Comparison of ENCODE assay signal across 8 cellular contexts in the genomic region with DNA sequence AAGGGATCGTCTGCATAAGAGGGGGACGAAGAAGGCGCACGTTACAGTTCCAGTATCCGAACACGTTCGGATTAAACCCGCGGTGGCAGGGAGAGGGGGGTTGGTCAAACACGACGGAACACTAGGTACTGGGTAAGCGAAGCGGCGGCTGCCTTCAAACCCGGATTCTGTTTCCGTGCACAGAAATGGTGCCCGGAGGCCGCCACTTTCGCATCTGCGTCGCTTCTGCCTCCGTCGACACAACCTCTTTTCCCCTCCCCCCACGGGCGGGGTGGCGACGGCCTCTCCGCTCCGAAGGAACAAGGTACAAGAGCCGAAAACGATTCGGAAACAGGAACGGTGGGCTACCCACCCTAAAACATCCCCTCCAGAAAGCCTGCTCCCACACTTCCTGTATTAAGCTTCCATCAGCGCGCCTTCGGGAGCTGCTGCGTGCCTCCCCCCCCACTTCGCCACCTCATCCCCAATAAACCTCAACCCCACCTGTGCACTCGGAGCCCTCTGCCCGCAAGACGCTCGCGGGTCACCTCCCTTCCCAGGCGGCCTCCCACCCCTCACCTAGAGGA. TPM values are rescaled to one million over a fixed set of nuclear protein-coding genes. Genes with fewer than 3 reads are reported as not detected.
DNase-seq lines count a peak whose midpoint lies in the region; ATAC-seq and TF ChIP-seq lines count a peak whose summit lies in the region.

No MANE protein-coding gene starts in this region.

- no peaks in the 10 kb centered on the region for H3K9me3 Mint-ChIP-seq in activated CD4-positive, alpha-beta T cell treated with anti-CD3 and anti-CD28 coated beads for 36 hours (ENCODE audit: low read depth)

- CTCF ChIA-PET in activated CD4-positive, alpha-beta T cell treated with anti-CD3 and anti-CD28 coated beads for 36 hours (lab: Charles Lee) = interaction anchor here (1.8 to 5.5 kb wide), 2 partner anchors 51 kb away, joined by 9 to 27 read pairs; partner anchors contain the start of gene USO1

- peaks cover 20% of the 10 kb centered on the region for H3K36me3 Mint-ChIP-seq in activated CD4-positive, alpha-beta T cell treated with anti-CD3 and anti-CD28 coated beads for 36 hours (ENCODE audit: low read depth)

- intact Hi-C loops in activated CD4-positive, alpha-beta T cell treated with anti-CD3 and anti-CD28 coated beads for 36 hours (cut with DNase I, micrococcal nuclease) = loop anchor here (1.0 to 10.0 kb wide), 12 partner anchors 10 to 1482 kb away; partner anchors contain the start of genes CDKL2 (in 2 of the 2), NUP54 (in 2 of the 2), RCHY1 (in 2 of the 2) and THAP6 (in 2 of the 2)
- intact Hi-C loops in left lung (cut with DNase I) = loop anchor here in 1 of 2 donors (10.0 kb wide), 1 partner anchor 52 kb away; the partner anchor contains the start of gene USO1

- H3K4me1 Mint-ChIP-seq in activated CD4-positive, alpha-beta T cell treated with anti-CD3 and anti-CD28 coated beads for 36 hours = peaks cover 46% of the 10 kb centered on the region

- H3K9me3 ChIP-seq in left lung = no peaks in the 10 kb centered on the region

- peak overlapping the region; percentile 98 for H3K4me3 Mint-ChIP-seq in activated CD4-positive, alpha-beta T cell treated with anti-CD3 and anti-CD28 coated beads for 36 hours

- TF ChIP-seq CTCF in choroid plexus epithelial cell (conservative IDR thresholded peaks at IDR 0.05; ENCODE audit: low read depth, low read length) (no peak), left lung (IDR thresholded peaks at IDR 0.05) (no peak)

- no peaks in the 10 kb centered on the region for H3K36me3 ChIP-seq in left lung

- H3K27me3 Mint-ChIP-seq in activated CD4-positive, alpha-beta T cell treated with anti-CD3 and anti-CD28 coated beads for 36 hours = no peaks in the 10 kb centered on the region

- H3K27ac ChIP-seq in left lung = peak overlapping the region; percentile 97 to 98

- peak; percentile 68 for DNase-seq in NCI-H2227 (lab: John Stamatoyannopoulos, UW; ENCODE audit: unreplicated experiment)
- DNase-seq in NCI-H2227 treated with DMSO at 0.1 percent for 48 hours (lab: John Stamatoyannopoulos, UW) = no peak
- peak; percentile 56 for DNase-seq in NCI-H2029 (lab: John Stamatoyannopoulos, UW)
- peak; percentile 90 for DNase-seq in activated CD4-positive, alpha-beta T cell treated with anti-CD3 and anti-CD28 coated beads for 36 hours
- DNase-seq in choroid plexus epithelial cell (ENCODE audit: low read depth) = peak; percentile 47
- peak; percentile 80 to 91 for DNase-seq in left lung
- DNase-seq in stimulated activated CD4-positive, alpha-beta T cell treated with anti-CD3 and anti-CD28 coated beads, Interleukin-2, amount 100 ng/mL, for 48 hours = peak; percentile 71 to 73

- H3K4me1 ChIP-seq in left lung = peaks cover 11 to 47% of the 10 kb centered on the region in 2 donors

- peak overlapping the region; percentile 94 for H3K4me3 ChIP-seq in choroid plexus epithelial cell (ENCODE audit: low read depth, low read length)
- peak overlapping the region; percentile 92 to 99 for H3K4me3 ChIP-seq in left lung

- POLR2A ChIA-PET in activated CD4-positive, alpha-beta T cell treated with anti-CD3 and anti-CD28 coated beads for 36 hours (lab: Charles Lee) = interaction anchor here (0.6 to 1.8 kb wide), 2 partner anchors 52 to 53 kb away, joined by 3 to 4 read pairs; partner anchors contain the start of gene USO1

- ATAC-seq in HG02840 (IDR thresholded peaks at IDR 0.05; ENCODE audit: low FRiP score, unreplicated experiment) (peak; percentile 25), left lung (peak; percentile 50)
- ATAC-seq in activated CD4-positive, alpha-beta T cell treated with anti-CD3 and anti-CD28 coated beads for 36 hours = peak; percentile 21

- no peaks in the 10 kb centered on the region for H3K27me3 ChIP-seq in left lung

- peak overlapping the region; percentile 96 for H3K27ac Mint-ChIP-seq in activated CD4-positive, alpha-beta T cell treated with anti-CD3 and anti-CD28 coated beads for 36 hours

RNA-seq across cellular contexts. Expression of gene G3BP2, which starts 0.7 kb away (rescaled TPM):
- total RNA-seq in activated CD4-positive, alpha-beta T cell treated with anti-CD3 and anti-CD28 coated beads for 36 hours = 100 to 1,000 TPM; 127 to 137 TPM
- total RNA-seq in left lung = 100 to 1,000 TPM; 105 to 119 TPM

RNA-seq across cellular contexts. Expression of gene CDKL2, which starts 42.2 kb away (rescaled TPM):
- total RNA-seq in activated CD4-positive, alpha-beta T cell treated with anti-CD3 and anti-CD28 coated beads for 36 hours = under 1 TPM; 0.62 to 0.91 TPM
- 10 to 100 TPM; 12.5 to 22.6 TPM for total RNA-seq in left lung

RNA-seq across cellular contexts. Expression of gene USO1, which starts 51.8 kb away (rescaled TPM):
- total RNA-seq in activated CD4-positive, alpha-beta T cell treated with anti-CD3 and anti-CD28 coated beads for 36 hours = 10 to 100 TPM; 55.2 to 56.7 TPM
- total RNA-seq in left lung = 10 to 100 TPM; 64.2 to 72.0 TPM

Comparison
In these comparisons a context has a peak if more than half of its experiments do, and no peak if none do; other contexts are left out.
1. RNA of gene CDKL2, which starts 42.2 kb away (total RNA-seq): 12.5 to 22.6 TPM in left lung; 0.62 to 0.91 TPM in activated CD4-positive, alpha-beta T cell treated with anti-CD3 and anti-CD28 coated beads for 36 hours; every median in the first group is over 4 times any median in the second.
2. Peak in every context shown above with its lines, with median percentiles within 50 percentile points of each other: ATAC-seq.